Comparison of ENCODE assay signal across 11 cellular contexts in the genomic region with DNA sequence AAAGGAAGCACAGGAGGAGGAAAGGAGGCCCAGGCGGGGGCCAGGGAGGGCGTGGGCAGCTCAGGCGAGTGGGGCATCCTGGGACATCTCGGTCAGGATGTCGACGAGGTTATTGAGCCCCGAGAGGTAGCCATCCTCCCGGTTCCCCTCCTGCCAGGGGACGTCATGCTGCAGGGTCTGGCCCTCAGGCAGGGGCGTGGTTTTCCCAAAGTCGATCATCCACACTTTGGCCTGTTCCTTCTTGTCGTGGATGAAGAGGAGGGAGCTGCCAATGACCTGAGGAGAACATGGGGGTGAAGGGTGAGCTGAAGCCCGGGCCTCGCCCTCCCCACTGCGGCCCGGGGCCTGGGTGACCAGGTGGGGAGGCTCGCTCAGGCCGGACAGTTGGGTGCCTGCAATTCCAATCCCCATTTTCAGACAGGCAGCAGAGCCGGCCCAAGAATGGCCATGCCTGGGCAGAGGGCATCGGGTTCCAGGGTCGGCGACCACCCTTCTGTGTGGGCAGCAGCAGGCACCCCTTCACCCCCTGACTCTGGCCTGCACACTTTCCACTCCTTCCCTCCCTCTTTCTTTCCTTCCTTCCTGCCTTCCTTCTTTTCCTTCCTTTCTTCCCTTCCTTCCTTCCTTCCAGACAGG.
DNase-seq lines count a peak whose midpoint lies in the region; ATAC-seq, FAIRE-seq and TF ChIP-seq lines count a peak whose summit lies in the region.
"Had no signal": no experiment of that assay in that cellular context is flagged by ENCODE, and none has a peak within 500 bp of the region (broad histone marks: within the 10 kb centered on the region; RNA-seq: fewer than 3 reads in every experiment).

No MANE protein-coding gene starts in this region.

- H3K27me3 Mint-ChIP-seq in T-cell (no peaks in the 10 kb centered on the region), endodermal cell (ENCODE audit: insufficient read depth) (no peaks in the 10 kb centered on the region)

- H3K4me1 ChIP-seq in endodermal cell (ENCODE audit: control insufficient read depth, insufficient read depth, low read length) = no peaks in the 10 kb centered on the region
- H3K4me1 ChIP-seq in gastrocnemius medialis = peaks cover 33 to 41% of the 10 kb centered on the region in 2 donors

- H3K36me3 ChIP-seq in endodermal cell (ENCODE audit: control insufficient read depth, insufficient read depth, low read length) (peaks cover 19% of the 10 kb centered on the region), gastrocnemius medialis (peaks cover 0 to 5% of the 10 kb centered on the region in 2 donors)

- no peak overlapping the region for H3K27ac ChIP-seq in endodermal cell (ENCODE audit: low read depth, low read length)
- peak overlapping the region; percentile 29 to 71 (median 56) for H3K27ac ChIP-seq in gastrocnemius medialis

- H3K4me1 Mint-ChIP-seq in T-cell (peaks cover 60 to 72% (median 69%) of the 10 kb centered on the region in 3 donors), endodermal cell (no peaks in the 10 kb centered on the region)

- POLR2A ChIA-PET in T-cell (lab: Charles Lee) = interaction anchor here (0.5 to 1.0 kb wide), 4 partner anchors 17 to 111 kb away, joined by 4 to 6 read pairs (median 6); no protein-coding TSS in a partner anchor

- TF ChIP-seq POLR2A in GM12891 (IDR thresholded peaks at IDR 0.05; ENCODE audit: low read depth, low read length) (no peak), gastrocnemius medialis (IDR thresholded peaks at IDR 0.05) (no peak)

- no peaks in the 10 kb centered on the region for H3K27me3 ChIP-seq in endodermal cell (ENCODE audit: control insufficient read depth, insufficient read depth, low read length, poor library complexity, severe bottlenecking)
- no peaks in the 10 kb centered on the region for H3K27me3 ChIP-seq in gastrocnemius medialis
- H3K27me3 ChIP-seq: tibial artery had no signal

- no peak for TF ChIP-seq CTCF in endodermal cell (conservative IDR thresholded peaks at IDR 0.05)
- no peak for TF ChIP-seq CTCF in gastrocnemius medialis (IDR thresholded peaks at IDR 0.05 in 4 of 5, conservative IDR thresholded peaks at IDR 0.05 in 1 of 5)

- H3K9ac ChIP-seq in endodermal cell (ENCODE audit: extremely low read depth, low read length, poor library complexity, severe bottlenecking) = no peak overlapping the region

- peak overlapping the region; percentile 37 to 92 (median 45) for H3K4me3 Mint-ChIP-seq in T-cell
- no peak overlapping the region for H3K4me3 Mint-ChIP-seq in endodermal cell
- H3K4me3 Mint-ChIP-seq: neural crest cell had no signal

- DNase-seq in GM12891 (ENCODE audit: insufficient read length, low spot score) (no peak), T-cell (no peak), endodermal cell (peak; percentile 51), gastrocnemius medialis (peak in 1 of 2 donors; percentile 10), NCI-H1417 treated with DMSO at 0.1 percent for 48 hours (lab: John Stamatoyannopoulos, UW) (no peak), DMS53 treated with DMSO at 0.1 percent for 48 hours (lab: John Stamatoyannopoulos, UW; ENCODE audit: unreplicated experiment) (no peak), HuH-7.5 (ENCODE audit: low spot score) (no peak)

- H3K27ac Mint-ChIP-seq in T-cell (peak overlapping the region; percentile 74 to 95), endodermal cell (no peak overlapping the region)

- H3K9me3 Mint-ChIP-seq in T-cell (no peaks in the 10 kb centered on the region), endodermal cell (no peaks in the 10 kb centered on the region)
- H3K9me3 Mint-ChIP-seq: neural crest cell had no signal

- H3K9me3 ChIP-seq in endodermal cell (ENCODE audit: control insufficient read depth, low read length) (no peaks in the 10 kb centered on the region), gastrocnemius medialis (no peaks in the 10 kb centered on the region)
- H3K9me3 ChIP-seq: tibial artery had no signal

- CTCF ChIA-PET in T-cell (lab: Charles Lee) = interaction anchor here (0.9 to 4.2 kb wide), 7 partner anchors 53 to 193 kb away, joined by 4 to 26 read pairs (median 5); no protein-coding TSS in a partner anchor

- FAIRE-seq in GM12891 (lab: Jason Lieb, UNC) = peak; percentile 55
- FAIRE-seq: endometrium had no signal

- WGBS in endodermal cell (ENCODE audit: insufficient coverage in 1 of 2, insufficient read length in 1 of 2), 2 experiments = 94 to 96% methylated on average over 15 to 22 of the region's 22 CpGs

- H3K36me3 Mint-ChIP-seq in T-cell (peaks cover 52% of the 10 kb centered on the region), endodermal cell (ENCODE audit: low read depth) (peaks cover 40% of the 10 kb centered on the region)

- H3K4me3 ChIP-seq in endodermal cell (ENCODE audit: low read length) (no peak overlapping the region), gastrocnemius medialis (no peak overlapping the region)
- H3K4me3 ChIP-seq: tibial artery had no signal

- in situ Hi-C loops in gastrocnemius medialis (cut with MboI; ENCODE audit: low sequenced_read_pairs in 4 of 4) = loop anchor here (5.0 to 25.0 kb wide), 4 partner anchors 53 to 803 kb away; no protein-coding TSS in a partner anchor

- ATAC-seq in T-cell (replicated peaks in 1 of 4) = peak in 2 of 4 experiments; percentile 2 to 7
- ATAC-seq in gastrocnemius medialis = no peak
- ATAC-seq in HG02763 (IDR thresholded peaks at IDR 0.05; ENCODE audit: unreplicated experiment) = no peak

- intact Hi-C loops in gastrocnemius medialis (cut with DNase I; ENCODE audit: low total_unique reads) = loop anchor here (1.0 to 5.0 kb wide), 4 partner anchors 53 to 194 kb away; partner anchors contain the start of gene ITPKB

TF ChIP-seq in GM12891, 5 proteins besides CTCF, POLR2A, EP300 and RAD21:
- TF ChIP-seq SPI1 (IDR thresholded peaks at IDR 0.05; ENCODE audit: low read depth, low read length) = no peak
- no peak for TF ChIP-seq POU2F2 (IDR thresholded peaks at IDR 0.05; ENCODE audit: low read depth, low read length)
- no peak for TF ChIP-seq POLR2AphosphoS5 (IDR thresholded peaks at IDR 0.05; ENCODE audit: low read depth, low read length)
- no peak for TF ChIP-seq TAF1 (IDR thresholded peaks at IDR 0.05; ENCODE audit: low read depth, low read length)
- TF ChIP-seq PAX5 (IDR thresholded peaks at IDR 0.05; ENCODE audit: insufficient read depth, low read length, severe bottlenecking) = no peak
TF ChIP-seq in GM12891: peak in this region for 0.
